Comparison of ENCODE assay signal across 12 cellular contexts in genomic region chr14:104424406-104425072, GRCh38.
DNase-seq lines count a peak whose midpoint lies in the region; ATAC-seq and TF ChIP-seq lines count a peak whose summit lies in the region.
"Had no signal": no experiment of that assay in that cellular context is flagged by ENCODE, and none has a peak within 500 bp of the region (broad histone marks: within the 10 kb centered on the region; RNA-seq: fewer than 3 reads in every experiment).

No MANE protein-coding gene starts in this region.

- no peak overlapping the region for H3K27ac ChIP-seq in smooth muscle cell (ENCODE audit: low read depth)
- H3K27ac ChIP-seq: gastrocnemius medialis, GM23248 had no signal

- H3K9me3 ChIP-seq in smooth muscle cell (replicated peaks; ENCODE audit: low read depth): no peaks in the 10 kb centered on the region
- H3K9me3 ChIP-seq: gastrocnemius medialis, mucosa of descending colon had no signal

- 64% methylated on average over 24 of the region's 24 CpGs for WGBS in smooth muscle cell (ENCODE audit: low lambda C conversion rate)

- H3K4me2 ChIP-seq in smooth muscle cell: no peak overlapping the region

- H3K27me3 Mint-ChIP-seq in nephron progenitor cell (ENCODE audit: low read depth, poor library complexity): peaks cover 31% of the 10 kb centered on the region

- no peaks in the 10 kb centered on the region for H4K20me1 ChIP-seq in smooth muscle cell (ENCODE audit: low read depth)

- no peak overlapping the region for H3K27ac Mint-ChIP-seq in nephron progenitor cell

- no peak overlapping the region for H2AFZ ChIP-seq in smooth muscle cell (ENCODE audit: low read depth)
- H2AFZ ChIP-seq: GM23248 had no signal

- no peak overlapping the region for H3K4me3 Mint-ChIP-seq in nephron progenitor cell

- no peaks in the 10 kb centered on the region for H3K9me3 Mint-ChIP-seq in nephron progenitor cell

- H3K4me1 Mint-ChIP-seq in nephron progenitor cell: peaks cover 53% of the 10 kb centered on the region

- no peak overlapping the region for H3K9ac ChIP-seq in smooth muscle cell (ENCODE audit: low read depth)
- H3K9ac ChIP-seq: GM23248 had no signal

- no peak for TF ChIP-seq CTCF in nephron progenitor cell (IDR thresholded peaks at IDR 0.05)
- TF ChIP-seq CTCF in smooth muscle cell (IDR thresholded peaks at IDR 0.05; ENCODE audit: borderline replicate concordance, insufficient read depth, poor library complexity, severe bottlenecking): no peak

- no peaks in the 10 kb centered on the region for H3K27me3 ChIP-seq in smooth muscle cell (ENCODE audit: low read depth)

- DNase-seq in COR-L47 (lab: John Stamatoyannopoulos, UW) (peak; percentile 99), NCI-H1417 treated with DMSO at 0.1 percent for 48 hours (lab: John Stamatoyannopoulos, UW) (peak; percentile 58), amygdala (lab: John Stamatoyannopoulos, UW) (peak in 33 of 56 donors; percentile 23 to 75 (median 56)), nephron progenitor cell (peak; percentile 57), smooth muscle cell (lab: John Stamatoyannopoulos, UW; ENCODE audit: unreplicated experiment) (no peak), mucosa of gallbladder (ENCODE audit: low spot score) (no peak)
- DNase-seq: gastrocnemius medialis, GM23248, SW 1271 had no signal

- H3K36me3 Mint-ChIP-seq in nephron progenitor cell (ENCODE audit: low read depth): no peaks in the 10 kb centered on the region

- ATAC-seq in HG03342 (IDR thresholded peaks at IDR 0.05; ENCODE audit: unreplicated experiment): no peak
- ATAC-seq in GM21619 (IDR thresholded peaks at IDR 0.05; ENCODE audit: unreplicated experiment): no peak
- ATAC-seq: gastrocnemius medialis, mucosa of descending colon had no signal

- no peaks in the 10 kb centered on the region for H3K79me2 ChIP-seq in smooth muscle cell (ENCODE audit: low read depth)

- no peak overlapping the region for H3K4me3 ChIP-seq in smooth muscle cell
- H3K4me3 ChIP-seq: gastrocnemius medialis, GM23248, mucosa of descending colon had no signal

- no peaks in the 10 kb centered on the region for H3F3A ChIP-seq in smooth muscle cell (ENCODE audit: low read depth)

- peaks cover 11% of the 10 kb centered on the region for H3K4me1 ChIP-seq in smooth muscle cell (ENCODE audit: low read depth)
- H3K4me1 ChIP-seq: gastrocnemius medialis had no signal

- H3K36me3 ChIP-seq in smooth muscle cell (ENCODE audit: low read depth): no peaks in the 10 kb centered on the region
- H3K36me3 ChIP-seq: gastrocnemius medialis had no signal

Comparison
In these comparisons a context has a peak if more than half of its experiments do, and no peak if none do; other contexts are left out.
1. DNase-seq: peak in COR-L47 (single experiment), NCI-H1417 treated with DMSO at 0.1 percent for 48 hours (single experiment), amygdala (33 of 56) and nephron progenitor cell (single experiment); none in smooth muscle cell (single experiment) and mucosa of gallbladder (single experiment).